Comparison of ENCODE assay signal across 24 cellular contexts in the genomic region with DNA sequence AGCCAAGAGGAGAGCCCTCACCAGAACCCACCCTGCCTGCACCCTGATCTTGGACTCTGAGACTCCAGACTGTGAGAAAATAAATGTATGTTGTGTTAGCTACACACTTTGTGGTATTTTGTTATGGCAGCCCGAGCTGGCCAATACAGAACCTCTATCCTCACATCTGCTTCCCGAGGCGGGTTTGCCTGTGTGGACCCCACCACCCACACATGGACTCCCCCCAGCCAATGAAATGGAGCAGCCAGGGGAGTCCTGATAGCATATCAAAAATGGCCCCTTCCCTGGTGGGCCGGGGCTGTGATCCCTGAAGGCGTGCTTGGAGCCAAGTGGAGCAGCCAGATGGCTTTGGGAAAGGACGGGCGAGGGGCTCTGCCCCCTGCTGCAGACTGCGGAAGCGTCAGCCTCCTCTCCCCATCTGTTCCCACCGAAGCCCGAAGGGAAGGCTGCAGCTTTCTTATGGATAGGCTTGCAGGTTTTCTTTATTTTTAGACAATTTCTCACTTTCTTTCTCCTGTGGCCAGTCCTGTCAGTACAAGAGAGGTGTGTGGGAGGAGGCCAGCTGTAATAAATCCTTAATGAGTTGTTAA. TPM values are rescaled to one million over a fixed set of nuclear protein-coding genes. Genes with fewer than 3 reads are reported as not detected.
"Had no signal": no experiment of that assay in that cellular context is flagged by ENCODE, and none has a peak within 500 bp of the region (broad histone marks: within the 10 kb centered on the region; RNA-seq: fewer than 3 reads in every experiment).

No MANE protein-coding gene starts in this region.

- H3K27ac ChIP-seq: foreskin keratinocyte, hepatocyte, sigmoid colon, upper lobe of left lung had no signal

- H3K9me3 ChIP-seq: sigmoid colon, upper lobe of left lung had no signal

- H3K4me1 ChIP-seq: foreskin keratinocyte, sigmoid colon, upper lobe of left lung had no signal

- H3K4me3 Mint-ChIP-seq: activated CD4-positive, alpha-beta T cell treated with anti-CD3 and anti-CD28 coated beads for 36 hours; activated naive CD4-positive, alpha-beta T cell treated with anti-CD3 and anti-CD28 coated beads, Interleukin-2, amount 10 ng/mL, durations not matched to agents 7 days and 5 days; activated T-cell treated with anti-CD3 and anti-CD28 coated beads, Interleukin-2, amount 50 U/mL, for 4 hours; neural crest cell had no signal

- H3K27ac Mint-ChIP-seq: activated CD4-positive, alpha-beta T cell treated with anti-CD3 and anti-CD28 coated beads for 36 hours; activated naive CD4-positive, alpha-beta T cell treated with anti-CD3 and anti-CD28 coated beads, Interleukin-2, amount 10 ng/mL, durations not matched to agents 7 days and 5 days had no signal

- H3K36me3 Mint-ChIP-seq: activated naive CD4-positive, alpha-beta T cell treated with anti-CD3 and anti-CD28 coated beads, Interleukin-2, amount 10 ng/mL, durations not matched to agents 7 days and 5 days had no signal

- H3K4me3 ChIP-seq: hepatocyte, sigmoid colon, upper lobe of left lung had no signal

- H3K9me3 Mint-ChIP-seq: activated naive CD4-positive, alpha-beta T cell treated with anti-CD3 and anti-CD28 coated beads, Interleukin-2, amount 10 ng/mL, durations not matched to agents 7 days and 5 days; neural crest cell had no signal

- H3K27me3 ChIP-seq: foreskin keratinocyte, hepatocyte, sigmoid colon, upper lobe of left lung had no signal

- H3K4me1 Mint-ChIP-seq: activated CD4-positive, alpha-beta T cell treated with anti-CD3 and anti-CD28 coated beads for 36 hours; activated naive CD4-positive, alpha-beta T cell treated with anti-CD3 and anti-CD28 coated beads, Interleukin-2, amount 10 ng/mL, durations not matched to agents 7 days and 5 days; neural crest cell had no signal

- H3K36me3 ChIP-seq: sigmoid colon, upper lobe of left lung had no signal

- DNase-seq: activated CD4-positive, alpha-beta T cell treated with anti-CD3 and anti-CD28 coated beads for 36 hours; activated CD4-positive, alpha-beta T cell treated with anti-CD3 and anti-CD28 coated beads, Interleukin-2, amount 50 U/mL, for 4 hours; activated CD8-positive, alpha-beta memory T cell treated with anti-CD3 and anti-CD28 coated beads for 24 hours; activated CD8-positive, alpha-beta memory T cell treated with anti-CD3 and anti-CD28 coated beads, Interleukin-2, amount 50 U/mL, for 4 hours; activated effector memory CD4-positive, alpha-beta T cell treated with Interleukin-2 at 50 U/mL for 16 hours; activated naive CD4-positive, alpha-beta T cell treated with anti-CD3 and anti-CD28 coated beads, Interleukin-2, amount 10 ng/mL, durations not matched to agents 7 days and 5 days; activated T-cell treated with anti-CD3 and anti-CD28 coated beads, Interleukin-2, amount 50 U/mL, for 4 hours; cerebellar nuclear complex; erythroblast; foreskin keratinocyte; left ventricle myocardium superior; sigmoid colon; stimulated activated CD4-positive, alpha-beta T cell treated with anti-CD3 and anti-CD28 coated beads, Interleukin-2, amount 100 ng/mL, for 48 hours; stimulated activated naive CD4-positive, alpha-beta T cell had no signal

RNA-seq across cellular contexts. Expression of a gene that starts 34.4 kb away (rescaled TPM):
- total RNA-seq: activated CD4-positive, alpha-beta T cell treated with anti-CD3 and anti-CD28 coated beads for 36 hours; activated T-cell treated with anti-CD3 and anti-CD28 coated beads, Interleukin-2, amount 50 U/mL, for 4 hours; foreskin keratinocyte; glomerular endothelial cell; hepatocyte; left ventricle myocardium superior; mononuclear cell; myocyte; neural crest cell; omental fat pad; posterior vena cava; renal cortical epithelial cell; sigmoid colon; T-helper 2 cell treated with Interferon-gamma antibody and Interleukin-4, amounts not matched to agents 100 ng/mL and 5 ng/mL, for 36 hours; upper lobe of left lung had no signal
- polyA plus RNA-seq: foreskin keratinocyte, hepatocyte had no signal
